Comparison of ENCODE assay signal across 10 cellular contexts in the genomic region with DNA sequence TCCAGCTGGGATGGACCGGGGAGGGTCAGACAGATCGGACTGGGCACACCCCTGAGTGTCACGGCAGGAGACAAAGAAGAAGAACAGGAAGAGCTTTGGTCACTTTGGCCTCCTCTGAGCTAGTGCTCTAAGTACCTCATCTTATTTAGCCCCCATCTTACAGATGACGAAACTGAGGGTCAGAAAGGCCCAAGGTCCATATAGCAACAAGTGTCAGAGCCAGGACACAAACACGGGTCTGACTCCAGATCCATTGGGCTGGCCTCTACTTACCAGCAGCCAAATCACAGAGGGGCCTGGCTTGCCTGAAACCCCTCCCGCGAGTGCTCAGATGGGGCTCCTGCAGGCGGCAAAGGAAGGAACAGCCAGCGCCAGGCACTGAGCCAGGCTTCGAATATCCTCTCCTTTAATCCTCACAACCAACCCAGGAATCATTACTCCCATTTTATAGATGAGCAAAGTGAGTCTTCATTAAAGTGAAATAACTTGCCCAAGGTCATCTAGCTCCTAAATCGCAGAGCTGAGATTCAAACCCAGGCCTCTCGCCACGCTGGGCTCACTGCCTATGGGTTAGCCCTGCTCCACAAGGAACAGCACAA. TPM values are rescaled to one million over a fixed set of nuclear protein-coding genes. Genes with fewer than 3 reads are reported as not detected.
DNase-seq lines count a peak whose midpoint lies in the region; ATAC-seq and TF ChIP-seq lines count a peak whose summit lies in the region.
"Had no signal": no experiment of that assay in that cellular context is flagged by ENCODE, and none has a peak within 500 bp of the region (broad histone marks: within the 10 kb centered on the region; RNA-seq: fewer than 3 reads in every experiment).

No MANE protein-coding gene starts in this region.

- ATAC-seq in stimulated activated memory B cell treated with anti-CD40 and anti-IgM and Interleukin-4, amounts not matched to agents 10 μg/mL and 1 μg/mL and 100 μg/mL, for 72 hours: no peak

- in situ Hi-C loops in KBM-7 (cut with MboI; ENCODE audit: low pct_unique_long_range_greater_than_20kb, low sequenced_read_pairs): no loop called here

- H3K36me3 Mint-ChIP-seq in activated naive CD4-positive, alpha-beta T cell treated with anti-CD3 and anti-CD28 coated beads for 36 hours (ENCODE audit: low read depth): peaks cover 2% of the 10 kb centered on the region
- H3K36me3 Mint-ChIP-seq in brain: no peaks in the 10 kb centered on the region
- no peaks in the 10 kb centered on the region for H3K36me3 Mint-ChIP-seq in stimulated activated memory B cell treated with anti-CD40 and anti-IgM and Interleukin-4, amounts not matched to agents 10 μg/mL and 1 μg/mL and 100 μg/mL, for 72 hours

- peaks cover 78% of the 10 kb centered on the region for H3K4me1 Mint-ChIP-seq in activated naive CD4-positive, alpha-beta T cell treated with anti-CD3 and anti-CD28 coated beads for 36 hours (ENCODE audit: low read depth)
- H3K4me1 Mint-ChIP-seq in brain: peaks cover 67% of the 10 kb centered on the region
- H3K4me1 Mint-ChIP-seq in stimulated activated memory B cell treated with anti-CD40 and anti-IgM and Interleukin-4, amounts not matched to agents 10 μg/mL and 1 μg/mL and 100 μg/mL, for 72 hours: peaks cover 60% of the 10 kb centered on the region

- peak overlapping the region; percentile 84 for H3K27ac Mint-ChIP-seq in activated naive CD4-positive, alpha-beta T cell treated with anti-CD3 and anti-CD28 coated beads for 36 hours
- H3K27ac Mint-ChIP-seq in brain: peak overlapping the region in 4 of 5 experiments; percentile 43 to 96 (median 94)
- H3K27ac Mint-ChIP-seq in stimulated activated memory B cell treated with anti-CD40 and anti-IgM and Interleukin-4, amounts not matched to agents 10 μg/mL and 1 μg/mL and 100 μg/mL, for 72 hours: peak overlapping the region; percentile 78
- H3K27ac Mint-ChIP-seq: CD14-positive monocyte had no signal

- DNase-seq in activated naive CD4-positive, alpha-beta T cell treated with anti-CD3 and anti-CD28 coated beads for 36 hours: no peak
- no peak for DNase-seq in activated naive CD4-positive, alpha-beta T cell (lab: John Stamatoyannopoulos, UW)
- DNase-seq in KBM-7 (peak; percentile 26), Kasumi-1 (lab: John Stamatoyannopoulos, UW) (no peak), superior temporal gyrus (ENCODE audit: extremely low spot score) (no peak), foreskin melanocyte (no peak)
- DNase-seq: NCI-H748 treated with DMSO at 0.1 percent for 48 hours had no signal

- intact Hi-C loops in activated naive CD4-positive, alpha-beta T cell treated with anti-CD3 and anti-CD28 coated beads for 36 hours (cut with micrococcal nuclease): loop anchor here (2.0 kb wide), 1 partner anchor 18 kb away; no protein-coding TSS in a partner anchor

- H3K4me3 Mint-ChIP-seq in activated naive CD4-positive, alpha-beta T cell treated with anti-CD3 and anti-CD28 coated beads for 36 hours: peak overlapping the region; percentile 65
- H3K4me3 Mint-ChIP-seq in brain: no peak overlapping the region
- no peak overlapping the region for H3K4me3 Mint-ChIP-seq in stimulated activated memory B cell treated with anti-CD40 and anti-IgM and Interleukin-4, amounts not matched to agents 10 μg/mL and 1 μg/mL and 100 μg/mL, for 72 hours
- H3K4me3 Mint-ChIP-seq: CD14-positive monocyte had no signal

- no peaks in the 10 kb centered on the region for H3K27me3 Mint-ChIP-seq in activated naive CD4-positive, alpha-beta T cell treated with anti-CD3 and anti-CD28 coated beads for 36 hours (ENCODE audit: low read depth)
- peaks cover 5% of the 10 kb centered on the region for H3K27me3 Mint-ChIP-seq in brain
- peaks cover 40% of the 10 kb centered on the region for H3K27me3 Mint-ChIP-seq in stimulated activated memory B cell treated with anti-CD40 and anti-IgM and Interleukin-4, amounts not matched to agents 10 μg/mL and 1 μg/mL and 100 μg/mL, for 72 hours

- CTCF ChIA-PET in activated naive CD4-positive, alpha-beta T cell treated with anti-CD3 and anti-CD28 coated beads for 36 hours (lab: Charles Lee): interaction anchor here (0.7 to 3.1 kb wide), 12 partner anchors 18 to 155 kb away, joined by 3 to 16 read pairs (median 4); no protein-coding TSS in a partner anchor

- TF ChIP-seq CTCF in brain (conservative IDR thresholded peaks at IDR 0.05): no peak

- no peaks in the 10 kb centered on the region for H3K9me3 Mint-ChIP-seq in activated naive CD4-positive, alpha-beta T cell treated with anti-CD3 and anti-CD28 coated beads for 36 hours
- H3K9me3 Mint-ChIP-seq in brain: peaks cover 0 to 4% (median 0%) of the 10 kb centered on the region in 5 experiments
- no peaks in the 10 kb centered on the region for H3K9me3 Mint-ChIP-seq in stimulated activated memory B cell treated with anti-CD40 and anti-IgM and Interleukin-4, amounts not matched to agents 10 μg/mL and 1 μg/mL and 100 μg/mL, for 72 hours

RNA-seq across cellular contexts. Expression of a gene that starts 25.7 kb away (rescaled TPM):
- total RNA-seq in activated naive CD4-positive, alpha-beta T cell treated with anti-CD3 and anti-CD28 coated beads for 36 hours: 10 to 100 TPM; 27.8 to 28.6 TPM
- polyA plus RNA-seq in brain (ENCODE audit: insufficient read depth, low read depth, low replicate concordance): 118 TPM

RNA-seq across cellular contexts. Expression of a gene that starts 45.4 kb away (rescaled TPM):
- total RNA-seq in activated naive CD4-positive, alpha-beta T cell treated with anti-CD3 and anti-CD28 coated beads for 36 hours: 10 to 100 TPM; 22.2 to 23.5 TPM
- 81.4 TPM for polyA plus RNA-seq in brain (ENCODE audit: insufficient read depth, low read depth, low replicate concordance)
